In genomic region chr10:96838529-96838928, GRCh38 we compare ENCODE assay signal across 2 cellular contexts.
A peak's percentile ranks its signal among the peaks of the same experiment; 100 is the strongest.
TF ChIP-seq lines count a peak whose summit lies in the region.

No MANE protein-coding gene starts in this region.

TF ChIP-seq in HEK293, 187 proteins besides CTCF, POLR2A, EP300 and RAD21 (continued from another document):
- no peak for TF ChIP-seq ZNF645 (tag by site-specific recombination; IDR thresholded peaks at IDR 0.05)
- TF ChIP-seq ZNF10 (tag by site-specific recombination; IDR thresholded peaks at IDR 0.05): peak; percentile 95
- no peak for TF ChIP-seq ZNF561 (tag by site-specific recombination; IDR thresholded peaks at IDR 0.05; ENCODE audit: borderline replicate concordance)
- no peak for TF ChIP-seq ZNF677 (tag by site-specific recombination; IDR thresholded peaks at IDR 0.05)
- TF ChIP-seq ZNF169 (tag by site-specific recombination; IDR thresholded peaks at IDR 0.05): no peak
- no peak for TF ChIP-seq SCRT1 (tag by site-specific recombination; IDR thresholded peaks at IDR 0.05; ENCODE audit: borderline replicate concordance)

TF ChIP-seq in GM12878, 131 proteins besides CTCF, POLR2A, EP300 and RAD21 (continued from another document):
- TF ChIP-seq, protein P1, sequence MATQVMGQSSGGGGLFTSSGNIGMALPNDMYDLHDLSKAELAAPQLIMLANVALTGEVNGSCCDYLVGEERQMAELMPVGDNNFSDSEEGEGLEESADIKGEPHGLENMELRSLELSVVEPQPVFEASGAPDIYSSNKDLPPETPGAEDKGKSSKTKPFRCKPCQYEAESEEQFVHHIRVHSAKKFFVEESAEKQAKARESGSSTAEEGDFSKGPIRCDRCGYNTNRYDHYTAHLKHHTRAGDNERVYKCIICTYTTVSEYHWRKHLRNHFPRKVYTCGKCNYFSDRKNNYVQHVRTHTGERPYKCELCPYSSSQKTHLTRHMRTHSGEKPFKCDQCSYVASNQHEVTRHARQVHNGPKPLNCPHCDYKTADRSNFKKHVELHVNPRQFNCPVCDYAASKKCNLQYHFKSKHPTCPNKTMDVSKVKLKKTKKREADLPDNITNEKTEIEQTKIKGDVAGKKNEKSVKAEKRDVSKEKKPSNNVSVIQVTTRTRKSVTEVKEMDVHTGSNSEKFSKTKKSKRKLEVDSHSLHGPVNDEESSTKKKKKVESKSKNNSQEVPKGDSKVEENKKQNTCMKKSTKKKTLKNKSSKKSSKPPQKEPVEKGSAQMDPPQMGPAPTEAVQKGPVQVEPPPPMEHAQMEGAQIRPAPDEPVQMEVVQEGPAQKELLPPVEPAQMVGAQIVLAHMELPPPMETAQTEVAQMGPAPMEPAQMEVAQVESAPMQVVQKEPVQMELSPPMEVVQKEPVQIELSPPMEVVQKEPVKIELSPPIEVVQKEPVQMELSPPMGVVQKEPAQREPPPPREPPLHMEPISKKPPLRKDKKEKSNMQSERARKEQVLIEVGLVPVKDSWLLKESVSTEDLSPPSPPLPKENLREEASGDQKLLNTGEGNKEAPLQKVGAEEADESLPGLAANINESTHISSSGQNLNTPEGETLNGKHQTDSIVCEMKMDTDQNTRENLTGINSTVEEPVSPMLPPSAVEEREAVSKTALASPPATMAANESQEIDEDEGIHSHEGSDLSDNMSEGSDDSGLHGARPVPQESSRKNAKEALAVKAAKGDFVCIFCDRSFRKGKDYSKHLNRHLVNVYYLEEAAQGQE (IDR thresholded peaks at IDR 0.05; ENCODE audit: low read depth, low read length): no peak
- TF ChIP-seq, protein P2, sequence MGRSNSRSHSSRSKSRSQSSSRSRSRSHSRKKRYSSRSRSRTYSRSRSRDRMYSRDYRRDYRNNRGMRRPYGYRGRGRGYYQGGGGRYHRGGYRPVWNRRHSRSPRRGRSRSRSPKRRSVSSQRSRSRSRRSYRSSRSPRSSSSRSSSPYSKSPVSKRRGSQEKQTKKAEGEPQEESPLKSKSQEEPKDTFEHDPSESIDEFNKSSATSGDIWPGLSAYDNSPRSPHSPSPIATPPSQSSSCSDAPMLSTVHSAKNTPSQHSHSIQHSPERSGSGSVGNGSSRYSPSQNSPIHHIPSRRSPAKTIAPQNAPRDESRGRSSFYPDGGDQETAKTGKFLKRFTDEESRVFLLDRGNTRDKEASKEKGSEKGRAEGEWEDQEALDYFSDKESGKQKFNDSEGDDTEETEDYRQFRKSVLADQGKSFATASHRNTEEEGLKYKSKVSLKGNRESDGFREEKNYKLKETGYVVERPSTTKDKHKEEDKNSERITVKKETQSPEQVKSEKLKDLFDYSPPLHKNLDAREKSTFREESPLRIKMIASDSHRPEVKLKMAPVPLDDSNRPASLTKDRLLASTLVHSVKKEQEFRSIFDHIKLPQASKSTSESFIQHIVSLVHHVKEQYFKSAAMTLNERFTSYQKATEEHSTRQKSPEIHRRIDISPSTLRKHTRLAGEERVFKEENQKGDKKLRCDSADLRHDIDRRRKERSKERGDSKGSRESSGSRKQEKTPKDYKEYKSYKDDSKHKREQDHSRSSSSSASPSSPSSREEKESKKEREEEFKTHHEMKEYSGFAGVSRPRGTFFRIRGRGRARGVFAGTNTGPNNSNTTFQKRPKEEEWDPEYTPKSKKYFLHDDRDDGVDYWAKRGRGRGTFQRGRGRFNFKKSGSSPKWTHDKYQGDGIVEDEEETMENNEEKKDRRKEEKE (IDR thresholded peaks at IDR 0.05): 0 out of 2 replicates have a peak, but pooled peaks have one; percentile 20
